Comparison of ENCODE assay signal across 1 cellular context in the genomic region with DNA sequence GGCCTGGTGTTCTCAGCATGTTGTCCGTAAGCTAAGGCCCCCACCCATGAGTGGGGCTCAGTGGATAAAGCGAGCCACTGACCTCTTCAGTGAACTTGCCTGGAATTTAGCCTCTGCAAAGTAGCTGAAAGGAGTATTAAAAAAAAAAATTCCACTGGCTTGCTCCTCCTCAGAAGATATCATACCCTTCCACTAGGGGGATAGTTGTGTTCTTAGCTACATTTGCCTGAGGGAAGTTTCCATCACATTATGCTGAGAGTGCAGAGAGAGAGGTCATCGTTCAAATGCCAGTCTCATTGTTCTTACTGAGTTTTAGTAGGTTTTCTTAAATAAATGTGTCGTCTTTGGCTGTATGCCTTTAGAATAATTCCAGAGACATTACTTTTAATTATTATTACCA.
TF ChIP-seq lines count a peak whose summit lies in the region.

No MANE protein-coding gene starts in this region.

TF ChIP-seq in SK-N-SH, 30 proteins besides CTCF, POLR2A, EP300 and RAD21 (continued from another document):
- TF ChIP-seq, protein P1, sequence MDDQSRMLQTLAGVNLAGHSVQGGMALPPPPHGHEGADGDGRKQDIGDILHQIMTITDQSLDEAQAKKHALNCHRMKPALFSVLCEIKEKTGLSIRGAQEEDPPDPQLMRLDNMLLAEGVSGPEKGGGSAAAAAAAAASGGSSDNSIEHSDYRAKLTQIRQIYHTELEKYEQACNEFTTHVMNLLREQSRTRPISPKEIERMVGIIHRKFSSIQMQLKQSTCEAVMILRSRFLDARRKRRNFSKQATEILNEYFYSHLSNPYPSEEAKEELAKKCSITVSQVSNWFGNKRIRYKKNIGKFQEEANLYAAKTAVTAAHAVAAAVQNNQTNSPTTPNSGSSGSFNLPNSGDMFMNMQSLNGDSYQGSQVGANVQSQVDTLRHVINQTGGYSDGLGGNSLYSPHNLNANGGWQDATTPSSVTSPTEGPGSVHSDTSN (IDR thresholded peaks at IDR 0.05) = no peak
- TF ChIP-seq SIN3A (IDR thresholded peaks at IDR 0.05; ENCODE audit: borderline replicate concordance, low read depth, low read length) (no peak), RXRA (IDR thresholded peaks at IDR 0.05; ENCODE audit: borderline replicate concordance, low read depth) (no peak), RCOR1 (IDR thresholded peaks at IDR 0.05; ENCODE audit: low read length) (no peak), EZH2phosphoT487 (IDR thresholded peaks at IDR 0.05; ENCODE audit: borderline replicate concordance, low read depth) (no peak)
